ENCODE assay signal across 19 cellular contexts in genomic region chr15:45449878-45450277, GRCh38.
A peak's percentile ranks its signal among the peaks of the same experiment; 100 is the strongest.
DNase-seq lines count a peak whose midpoint lies in the region; ATAC-seq and TF ChIP-seq lines count a peak whose summit lies in the region.
"Had no signal": no experiment of that assay in that cellular context is flagged by ENCODE, and none has a peak within 500 bp of the region (broad histone marks: within the 10 kb centered on the region; RNA-seq: fewer than 3 reads in every experiment).

No MANE protein-coding gene starts in this region.

- H3K4me1 ChIP-seq in muscle layer of duodenum (ENCODE audit: control insufficient read depth in 1 of 2, insufficient read depth in 2 of 2, low read length in 2 of 2) = peaks cover 0 to 6% of the 10 kb centered on the region in 2 donors
- H3K4me1 ChIP-seq in psoas muscle = no peaks in the 10 kb centered on the region
- H3K4me1 ChIP-seq: gastrocnemius medialis had no signal

- no peaks in the 10 kb centered on the region for H3K36me3 Mint-ChIP-seq in dendritic cell treated with granulocyte-macrophage colony-stimulating factor and Interleukin-4, amounts not matched to agents 40 ng/mL and 50 ng/mL, for 4 days (ENCODE audit: low read depth)
- peaks cover 13% of the 10 kb centered on the region for H3K36me3 Mint-ChIP-seq in activated CD8-positive, alpha-beta memory T cell treated with anti-CD3 and anti-CD28 coated beads, Interleukin-2, amount 10 ng/mL, durations not matched to agents 7 days and 5 days

- no peak for TF ChIP-seq CTCF in psoas muscle (IDR thresholded peaks at IDR 0.05)

- peak overlapping the region; percentile 64 for H3K27ac ChIP-seq in muscle layer of duodenum (ENCODE audit: low read length)
- no peak overlapping the region for H3K27ac ChIP-seq in psoas muscle
- H3K27ac ChIP-seq: gastrocnemius medialis had no signal

- no peaks in the 10 kb centered on the region for H3K27me3 Mint-ChIP-seq in stimulated activated naive CD8-positive, alpha-beta T cell treated with anti-CD3 and anti-CD28 coated beads, Interleukin-15, amount 100 ng/mL, for 72 hours
- no peaks in the 10 kb centered on the region for H3K27me3 Mint-ChIP-seq in dendritic cell treated with granulocyte-macrophage colony-stimulating factor and Interleukin-4, amounts not matched to agents 40 ng/mL and 50 ng/mL, for 4 days
- H3K27me3 Mint-ChIP-seq in activated CD8-positive, alpha-beta memory T cell treated with anti-CD3 and anti-CD28 coated beads, Interleukin-2, amount 10 ng/mL, durations not matched to agents 7 days and 5 days = no peaks in the 10 kb centered on the region

- no peak overlapping the region for H3K4me3 ChIP-seq in muscle layer of duodenum (ENCODE audit: low read depth in 1 of 2, low read length in 2 of 2)
- H3K4me3 ChIP-seq in psoas muscle = no peak overlapping the region
- H3K4me3 ChIP-seq: gastrocnemius medialis had no signal

- peaks cover 12% of the 10 kb centered on the region for H3K4me1 Mint-ChIP-seq in stimulated activated naive CD8-positive, alpha-beta T cell treated with anti-CD3 and anti-CD28 coated beads, Interleukin-15, amount 100 ng/mL, for 72 hours
- peaks cover 90% of the 10 kb centered on the region for H3K4me1 Mint-ChIP-seq in dendritic cell treated with granulocyte-macrophage colony-stimulating factor and Interleukin-4, amounts not matched to agents 40 ng/mL and 50 ng/mL, for 4 days (ENCODE audit: low read depth)
- H3K4me1 Mint-ChIP-seq in activated CD8-positive, alpha-beta memory T cell treated with anti-CD3 and anti-CD28 coated beads, Interleukin-2, amount 10 ng/mL, durations not matched to agents 7 days and 5 days = peaks cover 21% of the 10 kb centered on the region

- H3K9me3 Mint-ChIP-seq in stimulated activated naive CD8-positive, alpha-beta T cell treated with anti-CD3 and anti-CD28 coated beads, Interleukin-15, amount 100 ng/mL, for 72 hours = peaks cover 4 to 7% of the 10 kb centered on the region in 2 donors
- no peaks in the 10 kb centered on the region for H3K9me3 Mint-ChIP-seq in dendritic cell treated with granulocyte-macrophage colony-stimulating factor and Interleukin-4, amounts not matched to agents 40 ng/mL and 50 ng/mL, for 4 days
- no peaks in the 10 kb centered on the region for H3K9me3 Mint-ChIP-seq in activated CD8-positive, alpha-beta memory T cell treated with anti-CD3 and anti-CD28 coated beads, Interleukin-2, amount 10 ng/mL, durations not matched to agents 7 days and 5 days (ENCODE audit: low read depth)
- H3K9me3 Mint-ChIP-seq: activated CD4-positive, alpha-beta memory T cell treated with anti-CD3 and anti-CD28 coated beads, Interleukin-2, amount 10 ng/mL, durations not matched to agents 7 days and 5 days; activated T-cell treated with anti-CD3 and anti-CD28 coated beads, Interleukin-2, amount 50 U/mL, for 72 hours; effector memory CD8-positive, alpha-beta T cell had no signal

- no peak for DNase-seq in stimulated activated naive CD8-positive, alpha-beta T cell treated with anti-CD3 and anti-CD28 coated beads, Interleukin-15, amount 100 ng/mL, for 72 hours
- no peak for DNase-seq in stimulated activated naive CD8-positive, alpha-beta T cell treated with anti-CD3 and anti-CD28 coated beads, Interleukin-15, Interleukin-2, amounts not matched to agents 100 U/mL and 50 U/mL, for 24 hours
- DNase-seq in psoas muscle (no peak), NCI-H2171 (lab: John Stamatoyannopoulos, UW) (no peak)
- no peak for DNase-seq in activated CD8-positive, alpha-beta memory T cell treated with anti-CD3 and anti-CD28 coated beads, Interleukin-2, amount 10 ng/mL, durations not matched to agents 7 days and 5 days
- DNase-seq in activated CD4-positive, alpha-beta T cell treated with anti-CD3 and anti-CD28 coated beads for 48 hours = no peak
- DNase-seq: ACHN; activated CD4-positive, alpha-beta memory T cell treated with anti-CD3 and anti-CD28 coated beads, Interleukin-2, amount 10 ng/mL, durations not matched to agents 7 days and 5 days; activated T-cell treated with anti-CD3 and anti-CD28 coated beads, Interleukin-2, amount 50 U/mL, for 72 hours; caudate nucleus; COR-L47; effector memory CD8-positive, alpha-beta T cell; gastrocnemius medialis; NCI-H1092 treated with DMSO at 0.1 percent for 48 hours; NCI-H2227 treated with DMSO at 0.1 percent for 48 hours; SK-N-SH had no signal

- 85 to 92% (median 88%) methylated on average over 11 of the region's 11 CpGs for WGBS in psoas muscle, 3 donors

- no peaks in the 10 kb centered on the region for H3K9me3 ChIP-seq in muscle layer of duodenum (ENCODE audit: control insufficient read depth in 1 of 2, low read length in 2 of 2)
- no peaks in the 10 kb centered on the region for H3K9me3 ChIP-seq in psoas muscle
- H3K9me3 ChIP-seq: gastrocnemius medialis, SK-N-SH had no signal

- H3K4me3 Mint-ChIP-seq in stimulated activated naive CD8-positive, alpha-beta T cell treated with anti-CD3 and anti-CD28 coated beads, Interleukin-15, amount 100 ng/mL, for 72 hours = no peak overlapping the region
- H3K4me3 Mint-ChIP-seq in dendritic cell treated with granulocyte-macrophage colony-stimulating factor and Interleukin-4, amounts not matched to agents 40 ng/mL and 50 ng/mL, for 4 days = peak overlapping the region; percentile 57
- no peak overlapping the region for H3K4me3 Mint-ChIP-seq in activated CD8-positive, alpha-beta memory T cell treated with anti-CD3 and anti-CD28 coated beads, Interleukin-2, amount 10 ng/mL, durations not matched to agents 7 days and 5 days
- H3K4me3 Mint-ChIP-seq: activated CD4-positive, alpha-beta memory T cell treated with anti-CD3 and anti-CD28 coated beads, Interleukin-2, amount 10 ng/mL, durations not matched to agents 7 days and 5 days; activated T-cell treated with anti-CD3 and anti-CD28 coated beads, Interleukin-2, amount 50 U/mL, for 72 hours; effector memory CD8-positive, alpha-beta T cell had no signal

- H3K36me3 ChIP-seq in muscle layer of duodenum (ENCODE audit: control insufficient read depth in 1 of 2, insufficient read depth in 2 of 2, low read length in 2 of 2) = no peaks in the 10 kb centered on the region
- H3K36me3 ChIP-seq in psoas muscle (ENCODE audit: insufficient read depth in 1 of 2, low read depth in 1 of 2) = no peaks in the 10 kb centered on the region
- H3K36me3 ChIP-seq: gastrocnemius medialis had no signal

- H3K27me3 ChIP-seq in muscle layer of duodenum (ENCODE audit: low read depth, low read length) = no peaks in the 10 kb centered on the region
- H3K27me3 ChIP-seq in psoas muscle (ENCODE audit: insufficient read depth in 3 of 3, low read length in 2 of 3) = no peaks in the 10 kb centered on the region
- H3K27me3 ChIP-seq: gastrocnemius medialis had no signal

- intact Hi-C loops in dendritic cell treated with granulocyte-macrophage colony-stimulating factor and Interleukin-4, amounts not matched to agents 40 ng/mL and 50 ng/mL, for 4 days (cut with micrococcal nuclease) = no loop called here
- intact Hi-C loops in psoas muscle (cut with DNase I) = loop anchor here in 1 of 2 donors (10.0 kb wide), 1 partner anchor 165 kb away; no protein-coding TSS in a partner anchor

- ATAC-seq in stimulated activated naive CD8-positive, alpha-beta T cell treated with anti-CD3 and anti-CD28 coated beads, Interleukin-15, amount 100 ng/mL, for 72 hours = no peak
- no peak for ATAC-seq in stimulated activated naive CD8-positive, alpha-beta T cell treated with anti-CD3 and anti-CD28 coated beads, Interleukin-15, Interleukin-2, amounts not matched to agents 100 U/mL and 50 U/mL, for 24 hours
- no peak for ATAC-seq in psoas muscle
- ATAC-seq in activated CD8-positive, alpha-beta memory T cell treated with anti-CD3 and anti-CD28 coated beads, Interleukin-2, amount 10 ng/mL, durations not matched to agents 7 days and 5 days = no peak
- ATAC-seq: activated T-cell treated with anti-CD3 and anti-CD28 coated beads, Interleukin-2, amount 50 U/mL, for 72 hours; effector memory CD8-positive, alpha-beta T cell; gastrocnemius medialis; HCT116 had no signal

- CTCF ChIA-PET in activated CD8-positive, alpha-beta memory T cell treated with anti-CD3 and anti-CD28 coated beads, Interleukin-2, amount 10 ng/mL, durations not matched to agents 7 days and 5 days (lab: Charles Lee) = interaction anchor here (1.5 to 2.0 kb wide), 2 partner anchors 8 to 162 kb away, joined by 3 to 9 read pairs; no protein-coding TSS in a partner anchor

- H3K27ac Mint-ChIP-seq in stimulated activated naive CD8-positive, alpha-beta T cell treated with anti-CD3 and anti-CD28 coated beads, Interleukin-15, amount 100 ng/mL, for 72 hours = peak overlapping the region; percentile 1 to 64
- H3K27ac Mint-ChIP-seq in dendritic cell treated with granulocyte-macrophage colony-stimulating factor and Interleukin-4, amounts not matched to agents 40 ng/mL and 50 ng/mL, for 4 days = peak overlapping the region; percentile 84
- no peak overlapping the region for H3K27ac Mint-ChIP-seq in activated CD8-positive, alpha-beta memory T cell treated with anti-CD3 and anti-CD28 coated beads, Interleukin-2, amount 10 ng/mL, durations not matched to agents 7 days and 5 days
- H3K27ac Mint-ChIP-seq: activated CD4-positive, alpha-beta memory T cell treated with anti-CD3 and anti-CD28 coated beads, Interleukin-2, amount 10 ng/mL, durations not matched to agents 7 days and 5 days; activated T-cell treated with anti-CD3 and anti-CD28 coated beads, Interleukin-2, amount 50 U/mL, for 72 hours; effector memory CD8-positive, alpha-beta T cell had no signal
